7 cellular contexts compared by ENCODE assay signal in the genomic region with DNA sequence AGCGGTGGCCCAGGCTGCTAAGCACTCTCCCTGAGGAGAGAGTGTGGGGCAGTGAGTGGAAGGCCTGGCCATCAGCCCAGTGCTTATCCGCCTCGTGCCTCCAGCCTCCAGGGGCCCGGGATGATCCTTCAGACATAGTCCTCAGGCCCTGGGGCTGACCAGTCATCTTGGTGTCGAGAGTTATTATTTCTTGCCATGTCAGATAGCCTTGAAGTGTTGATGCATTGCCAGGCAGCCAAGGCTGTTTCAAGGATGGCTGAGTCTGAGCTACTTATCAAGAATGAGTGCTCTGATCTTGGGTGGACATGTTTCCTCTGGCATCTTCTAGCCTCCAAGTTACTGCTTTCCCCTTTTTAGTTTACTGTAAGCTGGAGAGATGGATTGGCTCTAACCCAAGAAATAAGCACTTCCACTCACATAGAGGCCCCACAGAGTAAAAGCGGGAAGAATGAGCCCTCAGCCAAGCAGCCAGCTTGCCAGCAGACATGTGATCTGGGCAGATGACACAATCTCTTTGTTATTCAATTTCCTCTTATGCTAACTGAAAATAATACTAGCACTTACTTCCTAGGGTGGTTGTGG.
A peak's percentile ranks its signal among the peaks of the same experiment; 100 is the strongest.
DNase-seq lines count a peak whose midpoint lies in the region; FAIRE-seq and TF ChIP-seq lines count a peak whose summit lies in the region.

No MANE protein-coding gene starts in this region.

- FAIRE-seq in D721Med (lab: Jason Lieb, UNC) = no peak

- no peak overlapping the region for H3K4me3 ChIP-seq in HL-60 (replicated peaks; ENCODE audit: insufficient read depth, low read length)

- H3K27me3 ChIP-seq in HL-60 (ENCODE audit: insufficient read depth, poor library complexity, severe bottlenecking) = no peaks in the 10 kb centered on the region

- no peak for TF ChIP-seq CTCF in HL-60 (IDR thresholded peaks at IDR 0.05; ENCODE audit: insufficient read depth, low read length)
- TF ChIP-seq CTCF in D721Med (IDR thresholded peaks at IDR 0.05; ENCODE audit: insufficient read depth, missing control alignments) = no peak

- DNase-seq in HL-60 (ENCODE audit: low read depth in 1 of 2, low spot score in 1 of 2) = peak; percentile 45 to 95
- DNase-seq in epithelial cell of prostate (ENCODE audit: low read depth, low spot score) = peak; percentile 16
- DNase-seq in non-pigmented ciliary epithelial cell (ENCODE audit: low read depth) = peak; percentile 77
- DNase-seq in D721Med (ENCODE audit: insufficient read length, low spot score) = no peak
- DNase-seq in OCI-M2 (lab: John Stamatoyannopoulos, UW; ENCODE audit: unreplicated experiment) = no peak
- DNase-seq in activated CD4-positive, CD25-positive, alpha-beta regulatory T cell treated with anti-CD3 and anti-CD28 coated beads, Interleukin-2, amount 50 U/mL, for 72 hours = no peak

- peak overlapping the region; percentile 80 for H3K27ac ChIP-seq in HL-60 (replicated peaks)
- peak overlapping the region; percentile 83 for H3K27ac ChIP-seq in epithelial cell of prostate

TF ChIP-seq in PFSK-1, 5 proteins besides CTCF, POLR2A, EP300 and RAD21:
- TF ChIP-seq TAF1 (IDR thresholded peaks at IDR 0.05; ENCODE audit: borderline replicate concordance, insufficient read depth, low read length) = peak; percentile 25; the same call in 1 of the 2 replicates
- TF ChIP-seq FOXP2 (optimal IDR thresholded peaks at IDR 0.05; ENCODE audit: borderline replicate concordance, extremely low read depth, extremely low read length, insufficient read depth) = peak; percentile 49
- TF ChIP-seq REST (IDR thresholded peaks at IDR 0.05; ENCODE audit: insufficient read depth in 1 of 2, low read depth in 2 of 2, low read length in 2 of 2) = no peak

Comparison
In these comparisons a context has a peak if more than half of its experiments do, and no peak if none do; other contexts are left out.
1. DNase-seq: peak in HL-60 (2 of 2), epithelial cell of prostate (single experiment) and non-pigmented ciliary epithelial cell (single experiment); none in D721Med (single experiment), OCI-M2 (single experiment) and activated CD4-positive, CD25-positive, alpha-beta regulatory T cell treated with anti-CD3 and anti-CD28 coated beads, Interleukin-2, amount 50 U/mL, for 72 hours (single experiment).